In the genomic region with DNA sequence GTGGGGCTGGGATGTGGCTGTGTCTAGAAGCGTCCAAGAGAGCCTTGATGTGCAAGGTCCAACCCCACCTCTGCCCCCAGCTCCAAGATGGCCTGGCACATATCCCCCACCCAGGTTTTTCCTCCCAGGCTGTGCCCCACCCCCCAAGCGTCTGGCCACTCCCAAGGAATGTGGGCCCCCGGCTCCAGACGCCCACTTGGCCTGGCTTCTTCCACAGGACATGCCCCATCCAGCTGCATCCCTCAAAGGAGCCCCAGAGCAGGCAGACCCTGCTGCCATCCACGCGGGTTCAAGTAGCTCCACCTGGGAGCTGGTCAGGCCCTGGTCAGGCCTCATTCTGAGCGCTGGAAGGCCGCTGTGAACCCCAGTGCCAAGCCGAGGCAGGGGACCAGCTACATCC, we compare ENCODE assay signal across 1 cellular context.
TF ChIP-seq lines count a peak whose summit lies in the region.

No MANE protein-coding gene starts in this region.

TF ChIP-seq in IMR-90, 13 proteins besides CTCF, POLR2A, EP300 and RAD21:
- no peak for TF ChIP-seq FOS (IDR thresholded peaks at IDR 0.05; ENCODE audit: low read depth, low read length)
- TF ChIP-seq, protein P1, sequence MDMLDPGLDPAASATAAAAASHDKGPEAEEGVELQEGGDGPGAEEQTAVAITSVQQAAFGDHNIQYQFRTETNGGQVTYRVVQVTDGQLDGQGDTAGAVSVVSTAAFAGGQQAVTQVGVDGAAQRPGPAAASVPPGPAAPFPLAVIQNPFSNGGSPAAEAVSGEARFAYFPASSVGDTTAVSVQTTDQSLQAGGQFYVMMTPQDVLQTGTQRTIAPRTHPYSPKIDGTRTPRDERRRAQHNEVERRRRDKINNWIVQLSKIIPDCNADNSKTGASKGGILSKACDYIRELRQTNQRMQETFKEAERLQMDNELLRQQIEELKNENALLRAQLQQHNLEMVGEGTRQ (IDR thresholded peaks at IDR 0.05; ENCODE audit: low read depth, low read length) = no peak
- no peak for TF ChIP-seq CEBPB (IDR thresholded peaks at IDR 0.05; ENCODE audit: low read depth, low read length)
- no peak for TF ChIP-seq SMC3 (IDR thresholded peaks at IDR 0.05; ENCODE audit: low read depth, low read length)
- TF ChIP-seq NFE2L2 (IDR thresholded peaks at IDR 0.05; ENCODE audit: low read depth, low read length) = no peak
- no peak for TF ChIP-seq RFX5 (IDR thresholded peaks at IDR 0.05; ENCODE audit: low read depth, low read length)
- TF ChIP-seq MXI1 (IDR thresholded peaks at IDR 0.05; ENCODE audit: borderline replicate concordance, low read depth, low read length) = no peak
- TF ChIP-seq MAFK (IDR thresholded peaks at IDR 0.05; ENCODE audit: low read depth, low read length) = no peak
- TF ChIP-seq RCOR1 (IDR thresholded peaks at IDR 0.05; ENCODE audit: insufficient replicate concordance, low read length) = no peak
- no peak for TF ChIP-seq MAZ (IDR thresholded peaks at IDR 0.05; ENCODE audit: borderline replicate concordance, low read depth, low read length)
- TF ChIP-seq CHD1 (IDR thresholded peaks at IDR 0.05; ENCODE audit: low read depth, low read length) = no peak
- TF ChIP-seq, protein P2, sequence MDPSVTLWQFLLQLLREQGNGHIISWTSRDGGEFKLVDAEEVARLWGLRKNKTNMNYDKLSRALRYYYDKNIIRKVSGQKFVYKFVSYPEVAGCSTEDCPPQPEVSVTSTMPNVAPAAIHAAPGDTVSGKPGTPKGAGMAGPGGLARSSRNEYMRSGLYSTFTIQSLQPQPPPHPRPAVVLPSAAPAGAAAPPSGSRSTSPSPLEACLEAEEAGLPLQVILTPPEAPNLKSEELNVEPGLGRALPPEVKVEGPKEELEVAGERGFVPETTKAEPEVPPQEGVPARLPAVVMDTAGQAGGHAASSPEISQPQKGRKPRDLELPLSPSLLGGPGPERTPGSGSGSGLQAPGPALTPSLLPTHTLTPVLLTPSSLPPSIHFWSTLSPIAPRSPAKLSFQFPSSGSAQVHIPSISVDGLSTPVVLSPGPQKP (IDR thresholded peaks at IDR 0.05; ENCODE audit: borderline replicate concordance, low read depth, low read length) = no peak
- no peak for TF ChIP-seq BHLHE40 (IDR thresholded peaks at IDR 0.05; ENCODE audit: low read depth, low read length)
